In genomic region chr14:70641548-70642312, GRCh38 we compare ENCODE assay signal across 8 cellular contexts. TPM values are rescaled to one million over a fixed set of nuclear protein-coding genes. Genes with fewer than 3 reads are reported as not detected.
DNase-seq lines count a peak whose midpoint lies in the region; ATAC-seq, FAIRE-seq and TF ChIP-seq lines count a peak whose summit lies in the region.

Gene TTC9, plus strand, starts transcription at chr14:70641916. Its CDS starts 214 bp downstream, at chr14:70642130.

- H3K9me3 ChIP-seq in iPS-18c (ENCODE audit: control insufficient read depth, insufficient read depth, low read length) = no peaks in the 10 kb centered on the region

- H3K4me3 ChIP-seq in astrocyte of the spinal cord (ENCODE audit: low read depth, low read length) (peak within 1 kb of the TSS; percentile 45), iPS-18c (ENCODE audit: insufficient read depth, low read depth, low read length) (peak within 1 kb of the TSS; percentile 82)

- in situ Hi-C loops in astrocyte of the spinal cord (cut with HindIII; ENCODE audit: low sequenced_read_pairs) = no loop called here

- no peak for ATAC-seq in GM18517 (IDR thresholded peaks at IDR 0.05; ENCODE audit: unreplicated experiment)

- H3K27ac ChIP-seq in 22Rv1 = 0 out of 2 replicates have a peak within 1 kb of the TSS, but pooled peaks have one; percentile 8

- no peak for TF ChIP-seq POLR2A in GM12891 (IDR thresholded peaks at IDR 0.05; ENCODE audit: low read depth, low read length)

- DNase-seq in GM12891 (ENCODE audit: insufficient read length, low spot score) = peak; percentile 46
- peak; percentile 13 for DNase-seq in NCI-H2227 treated with DMSO at 0.1 percent for 48 hours (lab: John Stamatoyannopoulos, UW)
- DNase-seq in astrocyte of the spinal cord (ENCODE audit: low read depth, low spot score) = no peak
- peak; percentile 51 to 53 for DNase-seq in stimulated activated CD4-positive, alpha-beta T cell treated with anti-CD3 and anti-CD28 coated beads, Interleukin-2, amount 100 ng/mL, for 24 hours
- DNase-seq in kidney glomerular epithelial cell (lab: John Stamatoyannopoulos, UW) = no peak

- TF ChIP-seq CTCF in 22Rv1 (IDR thresholded peaks at IDR 0.05) = no peak
- no peak for TF ChIP-seq CTCF in astrocyte of the spinal cord (IDR thresholded peaks at IDR 0.05; ENCODE audit: low read depth, low read length)

- FAIRE-seq in GM12891 (lab: Jason Lieb, UNC) = no peak

TF ChIP-seq in GM12891, 5 proteins besides CTCF, POLR2A, EP300 and RAD21:
- TF ChIP-seq POU2F2 (IDR thresholded peaks at IDR 0.05; ENCODE audit: low read depth, low read length) (0 out of 2 replicates have a peak, but pooled peaks have one; percentile 14), SPI1 (IDR thresholded peaks at IDR 0.05; ENCODE audit: low read depth, low read length) (no peak)

RNA-seq across cellular contexts. Expression of gene TTC9, which starts in this region (rescaled TPM):
- 5.0 TPM for polyA plus RNA-seq in GM12891 (2012; ENCODE audit: low read depth, missing spikeins)

Comparison
In these comparisons a context has a peak if more than half of its experiments do, and no peak if none do; other contexts are left out.
1. DNase-seq: peak in GM12891 (single experiment), NCI-H2227 treated with DMSO at 0.1 percent for 48 hours (single experiment) and stimulated activated CD4-positive, alpha-beta T cell treated with anti-CD3 and anti-CD28 coated beads, Interleukin-2, amount 100 ng/mL, for 24 hours (2 of 2); none in astrocyte of the spinal cord (single experiment) and kidney glomerular epithelial cell (single experiment).